Comparison of ENCODE assay signal across 13 cellular contexts in genomic region chr2:85995648-85996529, GRCh38.
DNase-seq lines count a peak whose midpoint lies in the region; ATAC-seq, FAIRE-seq and TF ChIP-seq lines count a peak whose summit lies in the region.
"Had no signal": no experiment of that assay in that cellular context is flagged by ENCODE, and none has a peak within 500 bp of the region (broad histone marks: within the 10 kb centered on the region; RNA-seq: fewer than 3 reads in every experiment).

No MANE protein-coding gene starts in this region.

- peaks cover 55 to 73% (median 67%) of the 10 kb centered on the region in 4 donors for H3K4me1 ChIP-seq in esophagus muscularis mucosa

- intact Hi-C loops in natural killer cell (cut with micrococcal nuclease) (loop anchor here (5.0 kb wide), 1 partner anchor 41 kb away; no protein-coding TSS in a partner anchor), esophagus muscularis mucosa (cut with DNase I) (loop anchor here (5.0 kb wide), 1 partner anchor 109 kb away; the partner anchor contains the start of gene ST3GAL5), sciatic nerve (cut with DNase I) (loop anchor here (10.0 kb wide), 1 partner anchor 111 kb away; the partner anchor contains the start of gene ST3GAL5)

- H3K36me3 Mint-ChIP-seq in natural killer cell treated with Interleukin-12 subunit alpha and Interleukin-12 subunit beta and Interleukin-15 and Interleukin-18, amount 100 ng/mL, for 72 hours = no peaks in the 10 kb centered on the region
- no peaks in the 10 kb centered on the region for H3K36me3 Mint-ChIP-seq in natural killer cell

- H3K4me3 ChIP-seq in esophagus muscularis mucosa = no peak overlapping the region

- no peak for DNase-seq in natural killer cell treated with Interleukin-12 subunit alpha and Interleukin-12 subunit beta and Interleukin-15 and Interleukin-18, amount 100 ng/mL, for 72 hours (ENCODE audit: low spot score)
- DNase-seq in natural killer cell = no peak
- no peak for DNase-seq in esophagus muscularis mucosa (ENCODE audit: extremely low spot score)
- DNase-seq in sciatic nerve (ENCODE audit: low spot score) = peak; percentile 53
- no peak for DNase-seq in HTR-8/SVneo (ENCODE audit: insufficient read length, low spot score)
- no peak for DNase-seq in GM13976 (ENCODE audit: low spot score)
- DNase-seq: activated T-cell treated with anti-CD3 and anti-CD28 coated beads, Interleukin-2, amount 50 U/mL, for 24 hours; brain microvascular endothelial cell; EL; NCI-H510A had no signal

- WGBS in esophagus muscularis mucosa = 84% methylated on average over 8 of the region's 9 CpGs

- H3K4me3 Mint-ChIP-seq in natural killer cell treated with Interleukin-12 subunit alpha and Interleukin-12 subunit beta and Interleukin-15 and Interleukin-18, amount 100 ng/mL, for 72 hours = no peak overlapping the region
- H3K4me3 Mint-ChIP-seq in natural killer cell = no peak overlapping the region
- H3K4me3 Mint-ChIP-seq: activated T-cell treated with anti-CD3 and anti-CD28 coated beads, Interleukin-2, amount 50 U/mL, for 24 hours had no signal

- H3K9me3 ChIP-seq in esophagus muscularis mucosa = no peaks in the 10 kb centered on the region

- peak overlapping the region; percentile 73 to 88 (median 82) for H3K27ac ChIP-seq in esophagus muscularis mucosa (replicated peaks in 1 of 4)
- H3K27ac ChIP-seq: brain microvascular endothelial cell had no signal

- no peaks in the 10 kb centered on the region for H3K9me3 Mint-ChIP-seq in natural killer cell treated with Interleukin-12 subunit alpha and Interleukin-12 subunit beta and Interleukin-15 and Interleukin-18, amount 100 ng/mL, for 72 hours
- H3K9me3 Mint-ChIP-seq in natural killer cell = no peaks in the 10 kb centered on the region
- H3K9me3 Mint-ChIP-seq: activated T-cell treated with anti-CD3 and anti-CD28 coated beads, Interleukin-2, amount 50 U/mL, for 24 hours had no signal

- no peak for ATAC-seq in natural killer cell treated with Interleukin-12 subunit alpha and Interleukin-12 subunit beta and Interleukin-15 and Interleukin-18, amount 100 ng/mL, for 72 hours
- ATAC-seq in natural killer cell (no peak), sciatic nerve (no peak), GM19467 (IDR thresholded peaks at IDR 0.05; ENCODE audit: unreplicated experiment) (no peak), GM18861 (IDR thresholded peaks at IDR 0.05; ENCODE audit: unreplicated experiment) (no peak)

- no peak for TF ChIP-seq EP300 in esophagus muscularis mucosa (IDR thresholded peaks at IDR 0.05)

- no peaks in the 10 kb centered on the region for H3K36me3 ChIP-seq in esophagus muscularis mucosa
- H3K36me3 ChIP-seq: brain microvascular endothelial cell had no signal

- H3K27me3 ChIP-seq in esophagus muscularis mucosa = no peaks in the 10 kb centered on the region
- H3K27me3 ChIP-seq: brain microvascular endothelial cell had no signal

- H3K27me3 Mint-ChIP-seq in natural killer cell treated with Interleukin-12 subunit alpha and Interleukin-12 subunit beta and Interleukin-15 and Interleukin-18, amount 100 ng/mL, for 72 hours = no peaks in the 10 kb centered on the region
- H3K27me3 Mint-ChIP-seq in natural killer cell (ENCODE audit: low read depth in 2 of 2) = no peaks in the 10 kb centered on the region
- H3K27me3 Mint-ChIP-seq: activated T-cell treated with anti-CD3 and anti-CD28 coated beads, Interleukin-2, amount 50 U/mL, for 24 hours had no signal

- peak overlapping the region; percentile 76 to 91 for H3K27ac Mint-ChIP-seq in natural killer cell treated with Interleukin-12 subunit alpha and Interleukin-12 subunit beta and Interleukin-15 and Interleukin-18, amount 100 ng/mL, for 72 hours
- peak overlapping the region in 1 of 2 donors; percentile 86 for H3K27ac Mint-ChIP-seq in natural killer cell
- H3K27ac Mint-ChIP-seq: activated T-cell treated with anti-CD3 and anti-CD28 coated beads, Interleukin-2, amount 50 U/mL, for 24 hours had no signal

- FAIRE-seq in HTR-8/SVneo (lab: Jason Lieb, UNC) = no peak
- FAIRE-seq: H54 had no signal

- TF ChIP-seq CTCF in natural killer cell (IDR thresholded peaks at IDR 0.05) (no peak), esophagus muscularis mucosa (IDR thresholded peaks at IDR 0.05) (no peak), GM13976 (IDR thresholded peaks at IDR 0.05; ENCODE audit: borderline replicate concordance, control extremely low read depth, extremely low read depth, insufficient read depth, missing control alignments) (no peak)

- TF ChIP-seq POLR2A in esophagus muscularis mucosa (IDR thresholded peaks at IDR 0.05; ENCODE audit: low read depth) = no peak

- in situ Hi-C loops in GM13976 (cut with MboI; ENCODE audit: low sequenced_read_pairs, unreplicated experiment) = no loop called here

- peaks cover 47 to 53% of the 10 kb centered on the region in 2 donors for H3K4me1 Mint-ChIP-seq in natural killer cell treated with Interleukin-12 subunit alpha and Interleukin-12 subunit beta and Interleukin-15 and Interleukin-18, amount 100 ng/mL, for 72 hours (ENCODE audit: low read depth in 2 of 2)
- H3K4me1 Mint-ChIP-seq in natural killer cell = peaks cover 40 to 61% of the 10 kb centered on the region in 2 donors
